ENCODE assay signal across 8 cellular contexts in the genomic region with DNA sequence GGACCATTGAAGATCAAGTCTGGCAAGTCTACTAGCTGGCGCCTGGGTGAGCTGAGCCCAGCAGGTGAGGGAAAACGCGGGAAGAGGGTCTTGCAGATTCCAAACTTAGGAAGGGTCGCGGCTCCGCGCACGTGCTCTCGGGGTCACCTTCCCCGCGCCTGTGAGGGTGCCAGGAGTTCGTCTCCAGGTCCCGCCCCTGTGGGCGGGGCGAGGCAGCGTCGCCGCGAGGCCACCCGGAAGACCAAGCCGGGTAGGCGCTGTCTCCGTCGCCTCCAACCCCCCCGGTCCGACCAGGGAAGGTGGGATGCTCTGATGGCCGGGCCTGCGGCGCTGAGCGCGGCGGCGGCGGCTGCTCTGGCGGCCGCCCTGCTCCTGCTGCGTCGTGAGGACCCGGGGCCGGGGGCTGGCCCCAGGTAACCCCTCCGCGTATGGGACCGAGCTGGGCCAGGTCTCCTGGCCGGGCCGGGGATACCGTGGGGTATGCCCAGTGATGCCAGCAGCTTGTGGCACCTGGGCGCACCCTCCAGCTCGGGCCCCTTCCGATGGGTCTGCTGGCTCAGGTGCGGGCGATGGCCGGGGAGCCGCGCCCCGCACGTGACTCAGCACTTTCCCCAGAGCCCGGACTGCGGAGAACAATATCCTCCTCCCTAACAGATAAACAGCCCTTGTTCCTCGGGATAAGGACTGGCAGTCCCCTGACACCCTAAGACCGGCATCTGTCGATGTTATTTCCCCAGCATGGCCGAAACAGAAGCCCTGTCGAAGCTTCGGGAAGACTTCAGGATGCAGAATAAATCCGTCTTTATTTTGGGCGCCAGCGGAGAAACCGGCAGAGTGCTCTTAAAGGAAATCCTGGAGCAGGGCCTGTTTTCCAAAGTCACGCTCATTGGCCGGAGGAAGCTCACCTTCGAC. TPM values are rescaled to one million over a fixed set of nuclear protein-coding genes. Genes with fewer than 3 reads are reported as not detected.
A peak's percentile ranks its signal among the peaks of the same experiment; 100 is the strongest.
DNase-seq lines count a peak whose midpoint lies in the region; ATAC-seq and TF ChIP-seq lines count a peak whose summit lies in the region.

A gene (plus strand): TSS at position 215 of the 912 bp plus-strand sequence. CDS start 524 bp downstream, at position 739.

- H3K4me3 ChIP-seq in SJSA1, result peak within 1 kb of the TSS; percentile 76
- H3K4me3 ChIP-seq in heart left ventricle, result peak within 1 kb of the TSS; percentile 70 to 97 (median 84)

- no peaks in the 10 kb centered on the region for H3K36me3 Mint-ChIP-seq in type B pancreatic cell

- H3K9me3 Mint-ChIP-seq in type B pancreatic cell, result no peaks in the 10 kb centered on the region

- H3K27ac ChIP-seq in SJSA1 (peak within 1 kb of the TSS; percentile 93), heart left ventricle (peak within 1 kb of the TSS; percentile 40 to 94 (median 84))

- H3K36me3 ChIP-seq in SJSA1, result peaks cover 10% of the 10 kb centered on the region
- H3K36me3 ChIP-seq in heart left ventricle, result peaks cover 0 to 17% (median 0%) of the 10 kb centered on the region in 9 donors

- WGBS in heart left ventricle, 4 donors, result 4 to 25% (median 12%) methylated on average over 15 to 71 of the region's 71 CpGs

- H3K27ac Mint-ChIP-seq in type B pancreatic cell, result peak within 1 kb of the TSS; percentile 74

- H3K4me1 ChIP-seq in SJSA1 (replicated peaks) (peaks cover 57% of the 10 kb centered on the region), heart left ventricle (peaks cover 0 to 69% (median 11%) of the 10 kb centered on the region in 12 donors)

- peak within 1 kb of the TSS; percentile 90 for H3K4me3 Mint-ChIP-seq in type B pancreatic cell

- TF ChIP-seq CTCF in heart left ventricle (IDR thresholded peaks at IDR 0.05) (no peak), type B pancreatic cell (conservative IDR thresholded peaks at IDR 0.05) (no peak)

- H3K27me3 Mint-ChIP-seq in type B pancreatic cell, result peaks cover 25% of the 10 kb centered on the region

- H3K27me3 ChIP-seq in SJSA1 (replicated peaks) (no peaks in the 10 kb centered on the region), heart left ventricle (peaks cover 0 to 2% (median 0%) of the 10 kb centered on the region in 9 donors)

- intact Hi-C loops in heart left ventricle (cut with DNase I), result no loop called here

- ATAC-seq in GM19395 (IDR thresholded peaks at IDR 0.05; ENCODE audit: unreplicated experiment) (peak; percentile 94), HG03521 (IDR thresholded peaks at IDR 0.05; ENCODE audit: unreplicated experiment) (peak; percentile 95), heart left ventricle (peak; percentile 45 to 92 (median 86))

- DNase-seq in CD1c-positive myeloid dendritic cell (ENCODE audit: extremely low spot score), result peak; percentile 68
- peak; percentile 67 to 72 for DNase-seq in SJSA1 (ENCODE audit: low read depth in 1 of 2, low spot score in 2 of 2)
- DNase-seq in activated naive CD8-positive, alpha-beta T cell treated with anti-CD3 and anti-CD28 coated beads, Interleukin-2, amount 50 U/mL, for 16 hours (ENCODE audit: low read depth, low spot score), result peak; percentile 49
- DNase-seq in heart left ventricle, result peak; percentile 69 to 90 (median 74)
- peak; percentile 79 for DNase-seq in pons (ENCODE audit: low spot score)
- no peak for DNase-seq in type B pancreatic cell (ENCODE audit: extremely low spot score, unreplicated experiment)

- peaks cover 4% of the 10 kb centered on the region for H3K4me1 Mint-ChIP-seq in type B pancreatic cell (ENCODE audit: unreplicated experiment)

- H3K9me3 ChIP-seq in SJSA1 (replicated peaks) (no peaks in the 10 kb centered on the region), heart left ventricle (no peaks in the 10 kb centered on the region)

- peak in 1 of 2 donors; percentile 68 for TF ChIP-seq POLR2A in heart left ventricle (IDR thresholded peaks at IDR 0.05)

RNA-seq across cellular contexts. Expression of the gene that starts here (rescaled TPM):
- 63.2 and 66.5 TPM in 2 replicates for total RNA-seq in SJSA1 (2014; rRNA removed; shearing (Covaris generic))
- total RNA-seq in heart left ventricle (10 to 100 TPM; 11.1 to 33.8 (median 16.3) TPM), type B pancreatic cell (ENCODE audit: low replicate concordance) (15.8 and 40.9 TPM in 2 replicates)
- 10 to 100 TPM; 10.6 to 33.7 TPM for polyA plus RNA-seq in heart left ventricle
